In genomic region chr2:238079874-238080327, GRCh38 we compare ENCODE assay signal across 34 cellular contexts. TPM values are rescaled to one million over a fixed set of nuclear protein-coding genes. Genes with fewer than 3 reads are reported as not detected.
"Had no signal": no experiment of that assay in that cellular context is flagged by ENCODE, and none has a peak within 500 bp of the region (broad histone marks: within the 10 kb centered on the region; RNA-seq: fewer than 3 reads in every experiment).

No MANE protein-coding gene starts in this region.

- H3K4me3 Mint-ChIP-seq: activated B cell treated with CpG ODN at 0.5 μM for 24 hours; activated CD8-positive, alpha-beta T cell treated with anti-CD3 and anti-CD28 coated beads for 36 hours; activated naive CD4-positive, alpha-beta T cell treated with anti-CD3 and anti-CD28 coated beads, Interleukin-2, amount 50 U/mL, for 24 hours; activated naive CD8-positive, alpha-beta T cell treated with anti-CD3 and anti-CD28 coated beads, Interleukin-2, amount 50 U/mL, for 24 hours; activated T-cell treated with anti-CD3 and anti-CD28 coated beads, Interleukin-2, amount 50 U/mL, for 4 hours; activated T-helper 17 cell treated with anti-CD3 and anti-CD28 coated beads, Interleukin-2, amount 50 U/mL, for 72 hours; central memory CD8-positive, alpha-beta T cell; memory B cell; naive thymus-derived CD4-positive, alpha-beta T cell; stimulated activated memory B cell treated with anti-CD40 and anti-IgM and Interleukin-4, amounts not matched to agents 10 μg/mL and 1 μg/mL and 100 μg/mL, for 72 hours; T-helper 17 cell had no signal

- H3K27ac Mint-ChIP-seq: activated B cell treated with CpG ODN at 0.5 μM for 24 hours; activated CD8-positive, alpha-beta T cell treated with anti-CD3 and anti-CD28 coated beads for 36 hours; activated naive CD4-positive, alpha-beta T cell treated with anti-CD3 and anti-CD28 coated beads, Interleukin-2, amount 50 U/mL, for 24 hours; activated naive CD8-positive, alpha-beta T cell treated with anti-CD3 and anti-CD28 coated beads, Interleukin-2, amount 50 U/mL, for 24 hours; activated T-helper 17 cell treated with anti-CD3 and anti-CD28 coated beads, Interleukin-2, amount 50 U/mL, for 72 hours; memory B cell; naive thymus-derived CD4-positive, alpha-beta T cell; stimulated activated memory B cell treated with anti-CD40 and anti-IgM and Interleukin-4, amounts not matched to agents 10 μg/mL and 1 μg/mL and 100 μg/mL, for 72 hours; T-helper 17 cell had no signal

- H3K27me3 ChIP-seq: breast epithelium, gastrocnemius medialis, hepatocyte, stomach, thyroid gland, upper lobe of left lung, vagina had no signal

- H3K4me1 Mint-ChIP-seq: activated T-helper 17 cell treated with anti-CD3 and anti-CD28 coated beads, Interleukin-2, amount 50 U/mL, for 72 hours; memory B cell; T-helper 17 cell had no signal

- H3K4me1 ChIP-seq: breast epithelium, gastrocnemius medialis, parathyroid adenoma, psoas muscle, stomach, thyroid gland, upper lobe of left lung, vagina had no signal

- H3K4me3 ChIP-seq: breast epithelium, gastrocnemius medialis, hepatocyte, psoas muscle, smooth muscle cell, stomach, thyroid gland, upper lobe of left lung, vagina had no signal

- H3K36me3 ChIP-seq: breast epithelium had no signal

- H2AFZ ChIP-seq: hepatocyte, parathyroid adenoma had no signal

- H3K9ac ChIP-seq: parathyroid adenoma had no signal

- H3K9me3 ChIP-seq: breast epithelium, gastrocnemius medialis, psoas muscle, stomach, thyroid gland, upper lobe of left lung, vagina had no signal

- H3K27me3 Mint-ChIP-seq: activated B cell treated with CpG ODN at 0.5 μM for 24 hours; activated CD8-positive, alpha-beta T cell treated with anti-CD3 and anti-CD28 coated beads for 36 hours; activated naive CD4-positive, alpha-beta T cell treated with anti-CD3 and anti-CD28 coated beads, Interleukin-2, amount 50 U/mL, for 24 hours; activated naive CD8-positive, alpha-beta T cell treated with anti-CD3 and anti-CD28 coated beads, Interleukin-2, amount 50 U/mL, for 24 hours; activated T-helper 17 cell treated with anti-CD3 and anti-CD28 coated beads, Interleukin-2, amount 50 U/mL, for 72 hours; central memory CD8-positive, alpha-beta T cell; memory B cell; naive thymus-derived CD4-positive, alpha-beta T cell; stimulated activated memory B cell treated with anti-CD40 and anti-IgM and Interleukin-4, amounts not matched to agents 10 μg/mL and 1 μg/mL and 100 μg/mL, for 72 hours; T-helper 17 cell had no signal

- DNase-seq: activated B cell treated with CpG ODN at 0.5 μM for 24 hours; activated CD4-positive, alpha-beta T cell treated with anti-CD3 and anti-CD28 coated beads, Interleukin-2, amount 50 U/mL, for 1 hour; activated CD8-positive, alpha-beta T cell treated with anti-CD3 and anti-CD28 coated beads for 36 hours; activated naive CD8-positive, alpha-beta T cell treated with anti-CD3 and anti-CD28 coated beads, Interleukin-2, amount 50 U/mL, for 24 hours; activated T-cell treated with anti-CD3 and anti-CD28 coated beads, Interleukin-2, amount 50 U/mL, for 4 hours; amygdala; effector CD8-positive, alpha-beta T cell; gastrocnemius medialis; islet precursor cell; midbrain; psoas muscle; stimulated activated CD4-positive, alpha-beta T cell treated with anti-CD3 and anti-CD28 coated beads, Interleukin-1b, Interleukin-23, amount 100 ng/mL, for 48 hours; stimulated activated CD4-positive, alpha-beta T cell treated with anti-CD3 and anti-CD28 coated beads, Interleukin-4, amount 100 ng/mL, for 4 hours; stimulated activated CD8-positive, alpha-beta memory T cell treated with anti-CD3 and anti-CD28 coated beads, Interleukin-4, amount 100 ng/mL, for 48 hours; T-helper 17 cell; T1000; thyroid gland; upper lobe of left lung had no signal

- H3K27ac ChIP-seq: breast epithelium, gastrocnemius medialis, hepatocyte, parathyroid adenoma, psoas muscle, stomach, thyroid gland, upper lobe of left lung, vagina had no signal

- ATAC-seq: activated CD8-positive, alpha-beta T cell treated with anti-CD3 and anti-CD28 coated beads for 36 hours; activated naive CD8-positive, alpha-beta T cell treated with anti-CD3 and anti-CD28 coated beads, Interleukin-2, amount 50 U/mL, for 24 hours; activated T-cell treated with anti-CD3 and anti-CD28 coated beads, Interleukin-2, amount 50 U/mL, for 4 hours; activated T-helper 17 cell treated with anti-CD3 and anti-CD28 coated beads, Interleukin-2, amount 50 U/mL, for 72 hours; gastrocnemius medialis; naive thymus-derived CD4-positive, alpha-beta T cell; psoas muscle; stimulated activated memory B cell treated with anti-CD40 and anti-IgM and Interleukin-4, amounts not matched to agents 10 μg/mL and 1 μg/mL and 100 μg/mL, for 72 hours; T-helper 17 cell had no signal

- FAIRE-seq: colon, endometrium had no signal

- H3K4me2 ChIP-seq: hepatocyte, smooth muscle cell had no signal

- H3K9me3 Mint-ChIP-seq: activated CD8-positive, alpha-beta T cell treated with anti-CD3 and anti-CD28 coated beads for 36 hours; activated naive CD8-positive, alpha-beta T cell treated with anti-CD3 and anti-CD28 coated beads, Interleukin-2, amount 50 U/mL, for 24 hours; activated T-helper 17 cell treated with anti-CD3 and anti-CD28 coated beads, Interleukin-2, amount 50 U/mL, for 72 hours; central memory CD8-positive, alpha-beta T cell; stimulated activated memory B cell treated with anti-CD40 and anti-IgM and Interleukin-4, amounts not matched to agents 10 μg/mL and 1 μg/mL and 100 μg/mL, for 72 hours had no signal

RNA-seq across cellular contexts. Expression of gene ESPNL, which starts 20.2 kb away (rescaled TPM):
- total RNA-seq: dermis microvascular lymphatic vessel endothelial cell had no signal
- polyA plus RNA-seq: naive thymus-derived CD4-positive, alpha-beta T cell; smooth muscle cell had no signal

RNA-seq across cellular contexts. Expression of gene KLHL30, which starts 58.6 kb away (rescaled TPM):
- total RNA-seq: activated B cell treated with CpG ODN at 0.5 μM for 24 hours; activated CD8-positive, alpha-beta T cell treated with anti-CD3 and anti-CD28 coated beads for 36 hours; activated T-cell treated with anti-CD3 and anti-CD28 coated beads, Interleukin-2, amount 50 U/mL, for 4 hours; activated T-helper 17 cell treated with anti-CD3 and anti-CD28 coated beads, Interleukin-2, amount 50 U/mL, for 72 hours; dermis microvascular lymphatic vessel endothelial cell; hepatocyte; naive thymus-derived CD4-positive, alpha-beta T cell; T-helper 17 cell had no signal
- polyA plus RNA-seq: naive thymus-derived CD4-positive, alpha-beta T cell; neural cell; smooth muscle cell had no signal
